Comparison of ENCODE assay signal across 12 cellular contexts in genomic region chr3:42489937-42490227, GRCh38. TPM values are rescaled to one million over a fixed set of nuclear protein-coding genes. Genes with fewer than 3 reads are reported as not detected.
DNase-seq lines count a peak whose midpoint lies in the region; ATAC-seq and TF ChIP-seq lines count a peak whose summit lies in the region.
"Had no signal": no experiment of that assay in that cellular context is flagged by ENCODE, and none has a peak within 500 bp of the region (broad histone marks: within the 10 kb centered on the region; RNA-seq: fewer than 3 reads in every experiment).

No MANE protein-coding gene starts in this region.

- no peak overlapping the region for H2AFZ ChIP-seq in OCI-LY1 (ENCODE audit: low read length)

- no peak overlapping the region for H3K4me2 ChIP-seq in OCI-LY1 (ENCODE audit: low read length)
- H3K4me2 ChIP-seq: KMS-11 had no signal

- no TSS peak for BruUV-seq in Calu3 (replicated peaks; lab: Mats Ljungman, UMichigan)

- H3K4me3 ChIP-seq in OCI-LY1 (ENCODE audit: low read depth, low read length, poor library complexity, severe bottlenecking): no peak overlapping the region
- H3K4me3 ChIP-seq in naive thymus-derived CD4-positive, alpha-beta T cell (ENCODE audit: low read length): no peak overlapping the region

- DNase-seq in Calu3 (no peak), memory B cell (ENCODE audit: low spot score in 2 of 2) (peak in 1 of 2 donors; percentile 5), AG08395 (ENCODE audit: low spot score) (no peak), substantia nigra (lab: John Stamatoyannopoulos, UW) (no peak)
- no peak for DNase-seq in effector CD4-positive, alpha-beta T cell
- no peak for DNase-seq in naive thymus-derived CD4-positive, alpha-beta T cell
- DNase-seq: activated gamma-delta T cell; CD8-positive, alpha-beta memory T cell; effector CD8-positive, alpha-beta T cell had no signal

- no peaks in the 10 kb centered on the region for H3K27me3 Mint-ChIP-seq in Calu3 (ENCODE audit: unreplicated experiment)
- H3K27me3 Mint-ChIP-seq in memory B cell: no peaks in the 10 kb centered on the region
- H3K27me3 Mint-ChIP-seq in naive thymus-derived CD4-positive, alpha-beta T cell: peaks cover 0 to 21% (median 3%) of the 10 kb centered on the region in 5 donors

- TF ChIP-seq CTCF in Calu3 (IDR thresholded peaks at IDR 0.05; ENCODE audit: unreplicated experiment): no peak
- TF ChIP-seq CTCF in OCI-LY1 (IDR thresholded peaks at IDR 0.05; ENCODE audit: low read length): no peak

- no peaks in the 10 kb centered on the region for H3K27me3 ChIP-seq in OCI-LY1 (ENCODE audit: insufficient read depth, low read length)
- H3K27me3 ChIP-seq in naive thymus-derived CD4-positive, alpha-beta T cell (ENCODE audit: control insufficient read depth in 2 of 2, insufficient read depth in 2 of 2, low read length in 2 of 2): no peaks in the 10 kb centered on the region

- H4K20me1 ChIP-seq in OCI-LY1 (ENCODE audit: insufficient read depth, low read length): no peaks in the 10 kb centered on the region

- H3K36me3 Mint-ChIP-seq in Calu3 (ENCODE audit: insufficient read depth, unreplicated experiment): peaks cover 7% of the 10 kb centered on the region
- peaks cover 2% of the 10 kb centered on the region for H3K36me3 Mint-ChIP-seq in memory B cell
- no peaks in the 10 kb centered on the region for H3K36me3 Mint-ChIP-seq in naive thymus-derived CD4-positive, alpha-beta T cell
- H3K36me3 Mint-ChIP-seq: CD8-positive, alpha-beta memory T cell had no signal

- H3K4me1 Mint-ChIP-seq in Calu3 (ENCODE audit: low read depth, unreplicated experiment): peaks cover 34% of the 10 kb centered on the region
- H3K4me1 Mint-ChIP-seq in memory B cell: peaks cover 35% of the 10 kb centered on the region
- H3K4me1 Mint-ChIP-seq in naive thymus-derived CD4-positive, alpha-beta T cell: peaks cover 0 to 7% (median 0%) of the 10 kb centered on the region in 7 donors
- H3K4me1 Mint-ChIP-seq: CD8-positive, alpha-beta memory T cell had no signal

- H3K9me3 Mint-ChIP-seq in Calu3 (ENCODE audit: low read depth, unreplicated experiment) (no peaks in the 10 kb centered on the region), memory B cell (no peaks in the 10 kb centered on the region)
- no peaks in the 10 kb centered on the region for H3K9me3 Mint-ChIP-seq in naive thymus-derived CD4-positive, alpha-beta T cell
- H3K9me3 Mint-ChIP-seq: CD8-positive, alpha-beta memory T cell had no signal

- H3K9me3 ChIP-seq in OCI-LY1 (ENCODE audit: low read length): no peaks in the 10 kb centered on the region
- no peaks in the 10 kb centered on the region for H3K9me3 ChIP-seq in naive thymus-derived CD4-positive, alpha-beta T cell (ENCODE audit: control insufficient read depth in 2 of 3, low read length in 3 of 3)

- ATAC-seq in GM21737 (IDR thresholded peaks at IDR 0.05; ENCODE audit: unreplicated experiment) (peak; percentile 3), memory B cell (ENCODE audit: low read depth) (no peak)
- no peak for ATAC-seq in naive thymus-derived CD4-positive, alpha-beta T cell

- CTCF ChIA-PET in Calu3 (lab: Charles Lee): interaction anchor here (0.5 to 1.2 kb wide), 7 partner anchors 11 to 341 kb away, joined by 3 to 9 read pairs (median 3); no protein-coding TSS in a partner anchor
- CTCF ChIA-PET in naive thymus-derived CD4-positive, alpha-beta T cell (lab: Charles Lee): no interaction called here

- H3K9me2 ChIP-seq in OCI-LY1 (ENCODE audit: low read depth, low read length): no peaks in the 10 kb centered on the region

- H3F3A ChIP-seq in OCI-LY1 (ENCODE audit: insufficient read depth, low read length): no peaks in the 10 kb centered on the region

- H3K9ac ChIP-seq in OCI-LY1 (ENCODE audit: low read length): no peak overlapping the region
- H3K9ac ChIP-seq: KMS-11 had no signal

- peak overlapping the region; percentile 32 for H3K27ac Mint-ChIP-seq in Calu3 (ENCODE audit: unreplicated experiment)
- peak overlapping the region; percentile 70 for H3K27ac Mint-ChIP-seq in memory B cell
- H3K27ac Mint-ChIP-seq in naive thymus-derived CD4-positive, alpha-beta T cell: no peak overlapping the region

- no peak overlapping the region for H3K4me3 Mint-ChIP-seq in Calu3 (ENCODE audit: low read depth, unreplicated experiment)
- H3K4me3 Mint-ChIP-seq in memory B cell: peak overlapping the region; percentile 74
- H3K4me3 Mint-ChIP-seq in naive thymus-derived CD4-positive, alpha-beta T cell: no peak overlapping the region
- H3K4me3 Mint-ChIP-seq: CD8-positive, alpha-beta memory T cell had no signal

- intact Hi-C loops in Calu3 (cut with micrococcal nuclease; ENCODE audit: unreplicated experiment): no loop called here
- intact Hi-C loops in naive thymus-derived CD4-positive, alpha-beta T cell (cut with micrococcal nuclease): no loop called here

- peaks cover 25% of the 10 kb centered on the region for H3K4me1 ChIP-seq in OCI-LY1 (ENCODE audit: insufficient read depth, low read length, severe bottlenecking)
- no peaks in the 10 kb centered on the region for H3K4me1 ChIP-seq in naive thymus-derived CD4-positive, alpha-beta T cell (ENCODE audit: control insufficient read depth in 2 of 2, insufficient read depth in 2 of 2, low read length in 2 of 2)

- H3K36me3 ChIP-seq in OCI-LY1 (ENCODE audit: insufficient read depth, low read length): no peaks in the 10 kb centered on the region
- H3K36me3 ChIP-seq in naive thymus-derived CD4-positive, alpha-beta T cell (ENCODE audit: control insufficient read depth in 2 of 3, insufficient read depth in 3 of 3, low read length in 3 of 3): no peaks in the 10 kb centered on the region

- POLR2A ChIA-PET in naive thymus-derived CD4-positive, alpha-beta T cell (lab: Charles Lee): interaction anchor here (0.6 kb wide), 1 partner anchor 141 kb away, joined by 3 read pairs; no protein-coding TSS in a partner anchor

- H3K79me2 ChIP-seq in OCI-LY1 (ENCODE audit: insufficient read depth, low read length): no peaks in the 10 kb centered on the region

- H3K27ac ChIP-seq in OCI-LY1 (ENCODE audit: low read depth, low read length, poor library complexity, severe bottlenecking): peak overlapping the region; percentile 54
- no peak overlapping the region for H3K27ac ChIP-seq in substantia nigra (ENCODE audit: low read depth, low read length, poor library complexity, severe bottlenecking)
- H3K27ac ChIP-seq in naive thymus-derived CD4-positive, alpha-beta T cell (ENCODE audit: low read depth, low read length): no peak overlapping the region
- H3K27ac ChIP-seq: KMS-11 had no signal

RNA-seq across cellular contexts. Expression of gene VIPR1, which starts 12.6 kb away (rescaled TPM):
- total RNA-seq in Calu3 (2022): 16.6 and 19.2 TPM in 2 replicates
- 100 to 1,000 TPM in 2 of 5 experiments, 10 to 100 TPM in 2, 1 to 10 TPM in 1; 8.0 to 133 (median 70.5) TPM for total RNA-seq in naive thymus-derived CD4-positive, alpha-beta T cell
- 10 to 100 TPM; 30.5 to 44.8 TPM for polyA plus RNA-seq in naive thymus-derived CD4-positive, alpha-beta T cell

Comparison
In these comparisons a context has a peak if more than half of its experiments do, and no peak if none do; other contexts are left out.
1. H3K27ac Mint-ChIP-seq: peak in Calu3 (single experiment) and memory B cell (single experiment); none in naive thymus-derived CD4-positive, alpha-beta T cell (0 of 9).